ENCODE assay signal across 1 cellular context in the genomic region with DNA sequence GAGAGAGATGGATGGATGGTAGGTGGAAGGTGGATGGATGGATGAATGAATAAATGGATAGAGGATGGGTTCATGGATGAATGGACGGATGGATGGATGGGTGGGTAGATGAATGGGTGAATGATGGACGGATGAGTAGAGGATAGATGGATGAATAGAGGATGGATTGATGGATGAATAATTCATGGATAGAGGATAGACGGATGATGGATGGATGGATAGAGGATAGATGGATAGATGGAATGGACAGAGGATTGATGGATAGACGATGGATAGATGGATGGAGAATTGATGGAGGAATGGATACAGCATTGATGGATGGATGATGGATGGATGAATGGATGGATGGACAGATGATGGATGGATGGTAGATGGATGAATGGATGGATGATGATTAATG.
TF ChIP-seq lines count a peak whose summit lies in the region.

No MANE protein-coding gene starts in this region.

TF ChIP-seq in H1, 55 proteins besides CTCF, POLR2A, EP300 and RAD21 (continued from another document):
- TF ChIP-seq CHD7 (IDR thresholded peaks at IDR 0.05; ENCODE audit: insufficient replicate concordance, low read length) (no peak), KDM1A (IDR thresholded peaks at IDR 0.05; ENCODE audit: borderline replicate concordance, low read length) (no peak), EZH2 (IDR thresholded peaks at IDR 0.05; ENCODE audit: low read depth, low read length, severe bottlenecking) (no peak), TAF7 (optimal IDR thresholded peaks at IDR 0.05; ENCODE audit: borderline replicate concordance, low read depth, low read length) (no peak), USF2 (IDR thresholded peaks at IDR 0.05; ENCODE audit: low read length) (no peak), NRF1 (IDR thresholded peaks at IDR 0.05; ENCODE audit: low read depth, low read length) (no peak), HDAC2 (IDR thresholded peaks at IDR 0.05; ENCODE audit: borderline replicate concordance in 1 of 2, low read depth in 2 of 2, low read length in 2 of 2) (no peak), CREB1 (IDR thresholded peaks at IDR 0.05) (no peak), ATF3 (IDR thresholded peaks at IDR 0.05; ENCODE audit: insufficient read depth, low read depth, low read length) (no peak), CBX5 (IDR thresholded peaks at IDR 0.05; ENCODE audit: low read depth, low read length) (no peak), ASH2L (IDR thresholded peaks at IDR 0.05; ENCODE audit: low read length) (no peak), SP2 (IDR thresholded peaks at IDR 0.05; ENCODE audit: low read length) (no peak), TEAD4 (IDR thresholded peaks at IDR 0.05; ENCODE audit: low read depth, low read length) (no peak), RFX5 (IDR thresholded peaks at IDR 0.05; ENCODE audit: borderline replicate concordance, low read depth, low read length) (no peak), SAP30 (IDR thresholded peaks at IDR 0.05; ENCODE audit: insufficient read depth, insufficient replicate concordance, low read length) (no peak), POLR2AphosphoS5 (IDR thresholded peaks at IDR 0.05; ENCODE audit: low read depth, low read length) (no peak), RNF2 (IDR thresholded peaks at IDR 0.05; ENCODE audit: borderline replicate concordance, low read depth, low read length, missing control alignments, poor library complexity, severe bottlenecking) (no peak)
